8 cellular contexts compared by ENCODE assay signal in the genomic region with DNA sequence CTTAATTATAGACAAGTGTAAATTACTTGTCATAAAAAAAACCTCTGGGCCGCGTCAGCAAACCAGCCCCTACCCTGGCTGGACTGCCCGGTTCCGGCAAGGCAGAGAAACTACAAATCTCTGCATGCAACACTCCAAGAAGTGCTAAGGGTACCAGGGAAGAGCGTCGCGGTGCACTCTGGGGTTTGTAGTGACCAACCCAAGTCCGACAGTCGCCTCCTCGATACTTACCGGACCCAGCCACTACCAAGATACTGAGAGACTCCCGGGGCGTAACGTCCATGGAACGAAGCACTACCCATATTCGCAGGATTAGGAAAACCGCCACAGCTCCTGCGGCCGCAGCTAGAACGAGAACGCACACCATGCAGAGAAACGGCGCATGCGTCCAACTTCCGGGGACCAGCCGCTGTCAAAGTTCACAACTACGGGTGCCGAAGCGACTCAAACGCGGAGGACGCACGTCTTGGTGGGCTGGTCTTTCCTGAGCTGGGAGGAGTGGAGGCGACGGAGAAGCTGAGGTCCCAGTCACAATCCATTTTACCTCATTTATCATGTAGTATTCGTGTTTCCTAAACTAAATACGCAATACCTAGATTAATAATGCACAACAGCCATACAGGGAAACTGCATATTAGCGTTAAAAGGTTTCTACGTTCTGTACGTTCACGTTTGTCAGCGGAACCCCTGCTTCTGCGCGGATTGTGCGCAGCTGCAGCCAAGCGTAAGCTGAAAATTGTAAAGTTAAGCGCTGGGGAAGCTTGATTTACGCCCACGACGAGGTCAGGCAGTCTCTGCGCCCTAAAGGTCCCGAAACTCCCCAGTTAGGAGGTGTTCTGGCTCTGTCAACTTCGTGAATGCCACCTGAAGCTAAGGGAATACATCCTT. TPM values are rescaled to one million over a fixed set of nuclear protein-coding genes. Genes with fewer than 3 reads are reported as not detected.
DNase-seq lines count a peak whose midpoint lies in the region; ATAC-seq and TF ChIP-seq lines count a peak whose summit lies in the region.

Gene ALG14 (minus strand): TSS at position 420 of the 888 bp plus-strand sequence. CDS start 53 bp downstream, at position 367.

- TF ChIP-seq RAD21 in Ishikawa (IDR thresholded peaks at IDR 0.05; ENCODE audit: low read depth): no peak; the same call in 1 of the 2 replicates

- peak; percentile 98 for ATAC-seq in GM21619 (IDR thresholded peaks at IDR 0.05; ENCODE audit: unreplicated experiment)

- TF ChIP-seq EP300 in Ishikawa (IDR thresholded peaks at IDR 0.05; ENCODE audit: borderline replicate concordance): no peak

- peak; percentile 95 for TF ChIP-seq POLR2A in erythroblast (IDR thresholded peaks at IDR 0.05; ENCODE audit: low read length)

- peak; percentile 84 for DNase-seq in DMS153 (lab: John Stamatoyannopoulos, UW)
- peak; percentile 73 for DNase-seq in OCI-M2 (lab: John Stamatoyannopoulos, UW; ENCODE audit: unreplicated experiment)
- peak; percentile 92 for DNase-seq in activated T-cell treated with anti-CD3 and anti-CD28 coated beads, Interleukin-2, amount 50 U/mL, for 1 hour
- DNase-seq in erythroblast (lab: John Stamatoyannopoulos, UW): peak; percentile 97
- peak; percentile 95 for DNase-seq in mucosa of gallbladder (ENCODE audit: low spot score)
- DNase-seq in stimulated activated CD8-positive, alpha-beta memory T cell treated with anti-CD3 and anti-CD28 coated beads, Interleukin-4, amount 100 ng/mL, for 24 hours (ENCODE audit: low read depth): peak; percentile 87

TF ChIP-seq in Ishikawa, 13 proteins besides CTCF, POLR2A, EP300 and RAD21:
- no peak for TF ChIP-seq ZBTB7A (IDR thresholded peaks at IDR 0.05; ENCODE audit: low read depth)
- no peak for TF ChIP-seq TEAD4 (IDR thresholded peaks at IDR 0.05)
- TF ChIP-seq CREB1 (IDR thresholded peaks at IDR 0.05; ENCODE audit: low read depth): peak; percentile 30; the same call in 1 of the 2 replicates
- TF ChIP-seq NFIC (IDR thresholded peaks at IDR 0.05): no peak; the same call in 1 of the 2 replicates
- TF ChIP-seq TAF1 (IDR thresholded peaks at IDR 0.05; ENCODE audit: low read depth): peak; percentile 38
- no peak for TF ChIP-seq FOXM1 (IDR thresholded peaks at IDR 0.05; ENCODE audit: borderline replicate concordance, low read depth)
- TF ChIP-seq REST (IDR thresholded peaks at IDR 0.05; ENCODE audit: low read depth): no peak
- TF ChIP-seq TCF12 (IDR thresholded peaks at IDR 0.05; ENCODE audit: low read depth): no peak
- no peak for TF ChIP-seq EGR1 (IDR thresholded peaks at IDR 0.05)
- no peak for TF ChIP-seq CEBPB (IDR thresholded peaks at IDR 0.05)
- peak; percentile 80 for TF ChIP-seq MAX (IDR thresholded peaks at IDR 0.05)
- 0 out of 2 replicates have a peak, but pooled peaks have one; percentile 0 for TF ChIP-seq USF1 (IDR thresholded peaks at IDR 0.05)
- TF ChIP-seq YY1 (IDR thresholded peaks at IDR 0.05; ENCODE audit: low read depth): no peak
TF ChIP-seq in Ishikawa: peak in this region for 4.

RNA-seq across cellular contexts. Expression of gene ALG14, which starts in this region (rescaled TPM):
- 8.5 TPM for total RNA-seq in mucosa of gallbladder

Comparison
In these comparisons a context has a peak if more than half of its experiments do, and no peak if none do; other contexts are left out.
1. Peak in every context shown above with its lines: DNase-seq and ATAC-seq.